ENCODE assay signal across 17 cellular contexts in the genomic region with DNA sequence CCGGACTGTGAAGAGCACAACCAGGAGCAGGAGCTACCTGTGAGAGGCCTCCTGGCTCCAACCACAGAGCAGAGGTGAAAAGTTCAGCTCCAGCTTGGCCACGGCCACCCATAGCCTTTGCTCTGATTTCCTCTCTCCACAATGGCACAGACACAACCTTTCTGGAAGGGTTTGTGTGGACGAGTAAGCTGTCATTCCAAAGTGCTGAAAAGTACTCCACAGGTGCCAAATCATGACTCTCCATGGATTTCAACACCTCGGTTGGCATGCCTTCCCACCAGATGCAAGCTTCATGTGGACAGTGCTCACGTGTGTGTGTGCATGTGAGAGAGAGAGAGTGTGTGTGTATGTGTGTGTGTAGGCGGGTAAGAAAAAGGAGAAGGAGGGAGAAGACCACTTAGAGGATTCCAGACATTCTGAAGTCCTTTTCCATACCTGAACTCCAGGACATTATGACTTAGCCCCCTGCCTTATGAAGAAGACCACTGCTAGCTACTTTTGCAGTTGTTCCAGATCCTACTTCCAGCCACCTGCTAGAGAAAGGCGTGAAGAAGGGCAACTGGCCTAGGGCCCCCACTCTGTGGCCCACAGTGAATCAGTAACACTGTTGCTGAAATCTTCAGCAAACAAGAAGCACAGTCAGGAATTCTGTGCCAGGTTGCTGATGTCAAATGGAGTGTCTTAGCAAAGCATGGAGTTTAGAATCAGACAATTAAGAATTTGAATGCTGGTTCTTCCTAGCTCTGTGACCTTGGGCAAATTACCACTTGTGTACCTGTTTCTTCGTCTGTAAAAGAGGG. TPM values are rescaled to one million over a fixed set of nuclear protein-coding genes. Genes with fewer than 3 reads are reported as not detected.
DNase-seq lines count a peak whose midpoint lies in the region; ATAC-seq and TF ChIP-seq lines count a peak whose summit lies in the region.
"Had no signal": no experiment of that assay in that cellular context is flagged by ENCODE, and none has a peak within 500 bp of the region (broad histone marks: within the 10 kb centered on the region; RNA-seq: fewer than 3 reads in every experiment).

No MANE protein-coding gene starts in this region.

- H2BK120ac ChIP-seq in trophoblast cell (ENCODE audit: insufficient read depth, low read length, poor library complexity), result no peak overlapping the region

- H2AK5ac ChIP-seq in trophoblast cell (ENCODE audit: low read length), result no peak overlapping the region

- no peak overlapping the region for H3K23ac ChIP-seq in trophoblast cell (ENCODE audit: low read length)

- H3K79me1 ChIP-seq in trophoblast cell (ENCODE audit: low read length), result peaks cover 5% of the 10 kb centered on the region

- H3K9ac ChIP-seq in trophoblast cell (ENCODE audit: low read length), result no peak overlapping the region

- H3K4ac ChIP-seq in trophoblast cell (ENCODE audit: low read depth, low read length), result no peak overlapping the region

- no peak overlapping the region for H4K12ac ChIP-seq in trophoblast cell (ENCODE audit: low read depth, low read length)

- peaks cover 17% of the 10 kb centered on the region for H3K4me1 ChIP-seq in testis
- H3K4me1 ChIP-seq in trophoblast cell (ENCODE audit: control insufficient read depth in 1 of 2, insufficient read depth in 2 of 2, low read length in 2 of 2), result peaks cover 4% of the 10 kb centered on the region in 2 experiments

- H2BK12ac ChIP-seq in trophoblast cell (ENCODE audit: low read length), result no peak overlapping the region

- H3K79me2 ChIP-seq in trophoblast cell (ENCODE audit: control insufficient read depth, insufficient read depth, low read length, poor library complexity), result no peaks in the 10 kb centered on the region

- no peak for TF ChIP-seq POLR2A in testis (IDR thresholded peaks at IDR 0.05)

- H4K91ac ChIP-seq in trophoblast cell (ENCODE audit: low read depth, low read length), result no peak overlapping the region

- no peak overlapping the region for H4K8ac ChIP-seq in trophoblast cell (ENCODE audit: low read depth, low read length)

- no peak overlapping the region for H3K4me3 ChIP-seq in testis
- H3K4me3 ChIP-seq in trophoblast cell (ENCODE audit: low read depth, low read length), result no peak overlapping the region
- H3K4me3 ChIP-seq: thyroid gland had no signal

- H3K9me3 ChIP-seq in testis (no peaks in the 10 kb centered on the region), trophoblast cell (ENCODE audit: insufficient read depth, low read depth, low read length) (no peaks in the 10 kb centered on the region)
- H3K9me3 ChIP-seq: thyroid gland had no signal

- DNase-seq in LHCN-M2 (ENCODE audit: low read depth), result peak; percentile 73
- peak; percentile 62 for DNase-seq in epithelial cell of prostate (ENCODE audit: low read depth, low spot score)
- DNase-seq in iris pigment epithelial cell (ENCODE audit: low read depth), result peak; percentile 49
- DNase-seq in testis, result peak; percentile 71
- no peak for DNase-seq in trophoblast cell
- DNase-seq: activated CD8-positive, alpha-beta memory T cell treated with anti-CD3 and anti-CD28 coated beads for 24 hours; CD4-positive, alpha-beta memory T cell; foreskin melanocyte; NCI-H1417; NCI-H345; stimulated activated CD4-positive, alpha-beta T cell treated with anti-CD3 and anti-CD28 coated beads, Interleukin-2, amount 100 ng/mL, for 24 hours; stimulated activated CD8-positive, alpha-beta memory T cell treated with anti-CD3 and anti-CD28 coated beads, Interleukin-4, amount 100 ng/mL, for 48 hours; thyroid gland had no signal

- intact Hi-C loops in testis (cut with DNase I; ENCODE audit: low total_unique reads), result no loop called here

- H3K36me3 ChIP-seq in testis (ENCODE audit: low read depth, missing control alignments) (no peaks in the 10 kb centered on the region), trophoblast cell (ENCODE audit: control insufficient read depth in 1 of 2, insufficient read depth in 2 of 2, low read length in 2 of 2) (no peaks in the 10 kb centered on the region)
- H3K36me3 ChIP-seq: thyroid gland had no signal

- H3K27me3 ChIP-seq in testis, result no peaks in the 10 kb centered on the region
- no peaks in the 10 kb centered on the region for H3K27me3 ChIP-seq in trophoblast cell (ENCODE audit: insufficient read depth, low read length)
- H3K27me3 ChIP-seq: thyroid gland had no signal

- TF ChIP-seq CTCF in testis (IDR thresholded peaks at IDR 0.05), result no peak

- H3K14ac ChIP-seq in trophoblast cell (ENCODE audit: low read length), result no peak overlapping the region

- 73 to 84% methylated on average over 8 of the region's 8 CpGs for WGBS in testis, 2 donors
- no CpG with 5 or more reads among the region's 8 CpGs for WGBS in trophoblast cell (ENCODE audit: extremely low coverage, insufficient coverage, insufficient read length)

- no peak overlapping the region for H3K4me2 ChIP-seq in trophoblast cell (ENCODE audit: low read length)

- no peak overlapping the region for H3K18ac ChIP-seq in trophoblast cell (ENCODE audit: low read length)

- H2AFZ ChIP-seq in trophoblast cell (ENCODE audit: insufficient read depth, low read length, poor library complexity), result no peak overlapping the region

- ATAC-seq in HG02981 (IDR thresholded peaks at IDR 0.05; ENCODE audit: unreplicated experiment), result no peak
- no peak for ATAC-seq in HG03378 (IDR thresholded peaks at IDR 0.05; ENCODE audit: unreplicated experiment)
- ATAC-seq in HG03139 (IDR thresholded peaks at IDR 0.05; ENCODE audit: unreplicated experiment), result no peak

- no peak overlapping the region for H3K27ac ChIP-seq in epithelial cell of prostate
- no peak overlapping the region for H3K27ac ChIP-seq in testis
- no peak overlapping the region for H3K27ac ChIP-seq in trophoblast cell (ENCODE audit: low read depth, low read length)
- H3K27ac ChIP-seq: VCaP had no signal

- no peak overlapping the region for H2BK5ac ChIP-seq in trophoblast cell (ENCODE audit: low read depth, low read length, poor library complexity)

RNA-seq across cellular contexts. Expression of a gene that starts 13.9 kb away (rescaled TPM):
- 25.4 and 32.3 TPM in 2 replicates for total RNA-seq in LHCN-M2 (2014; rRNA removed)
- polyA plus RNA-seq in LHCN-M2 (2012), result 17.1 TPM
- 1 to 10 TPM; 3.4 to 6.0 TPM for total RNA-seq in testis
- 3.9 TPM for polyA plus RNA-seq in testis (ENCODE audit: insufficient read depth, low read depth, low replicate concordance)
- 36.1 and 37.2 TPM in 2 replicates for polyA plus RNA-seq in trophoblast cell (2013)

Comparison
In these comparisons a context has a peak if more than half of its experiments do, and no peak if none do; other contexts are left out.
1. DNase-seq: peak in LHCN-M2 (single experiment), epithelial cell of prostate (single experiment), iris pigment epithelial cell (single experiment) and testis (single experiment); none in trophoblast cell (0 of 2).